8 cellular contexts compared by ENCODE assay signal in genomic region chrX:154372612-154373022, GRCh38. TPM values are rescaled to one million over a fixed set of nuclear protein-coding genes. Genes with fewer than 3 reads are reported as not detected.
DNase-seq lines count a peak whose midpoint lies in the region; ATAC-seq and TF ChIP-seq lines count a peak whose summit lies in the region.

No MANE protein-coding gene starts in this region.

- no peaks in the 10 kb centered on the region for H3K9me2 ChIP-seq in PC-9 (ENCODE audit: insufficient read depth)

- no TSS peak for BruUV-seq in MCF 10A (replicated peaks; lab: Mats Ljungman, UMichigan)
- BruUV-seq in PC-9 (replicated peaks; lab: Mats Ljungman, UMichigan) = no TSS peak

- H3K9me3 ChIP-seq in DND-41 (ENCODE audit: insufficient read depth, low read length, severe bottlenecking) (no peaks in the 10 kb centered on the region), HUES64 (ENCODE audit: insufficient read depth, low read depth, low read length) (no peaks in the 10 kb centered on the region), PC-9 (ENCODE audit: insufficient read depth, low read depth) (no peaks in the 10 kb centered on the region)

- H3K27me3 ChIP-seq in DND-41 (ENCODE audit: insufficient read depth, low read length, poor library complexity) (peaks cover 4% of the 10 kb centered on the region), HUES64 (ENCODE audit: insufficient read depth, low read length) (peaks cover 6% of the 10 kb centered on the region; the same call in 1 of the 2 replicates), PC-9 (ENCODE audit: insufficient read depth, low read depth) (no peaks in the 10 kb centered on the region)

- H3K9me3 Mint-ChIP-seq in MCF 10A (ENCODE audit: unreplicated experiment) (no peaks in the 10 kb centered on the region), osteocyte (ENCODE audit: unreplicated experiment) (no peaks in the 10 kb centered on the region)

- H3K27ac ChIP-seq in DND-41 (ENCODE audit: low read length) (no peak overlapping the region), HUES64 (ENCODE audit: low read depth, low read length) (peak overlapping the region; percentile 64; the same call in 1 of the 2 replicates), PC-9 (no peak overlapping the region)

- H3K27ac Mint-ChIP-seq in MCF 10A (ENCODE audit: low read depth, unreplicated experiment) (no peak overlapping the region), osteocyte (ENCODE audit: unreplicated experiment) (peak overlapping the region; percentile 80)

- DNase-seq in DND-41 (no peak), MCF 10A (ENCODE audit: unreplicated experiment) (no peak), osteocyte (ENCODE audit: extremely low spot score, unreplicated experiment) (no peak), amygdala (lab: John Stamatoyannopoulos, UW) (no peak), PC-9 (no peak)

- H3K4me2 ChIP-seq in DND-41 (ENCODE audit: insufficient read depth, low read length) (peak overlapping the region; percentile 90; the same call in 1 of the 2 replicates), PC-9 (no peak overlapping the region)

- TF ChIP-seq CTCF in DND-41 (IDR thresholded peaks at IDR 0.05; ENCODE audit: borderline replicate concordance, extremely low read depth, low read length, poor library complexity, severe bottlenecking) = no peak
- TF ChIP-seq CTCF in MCF 10A (IDR thresholded peaks at IDR 0.05; ENCODE audit: unreplicated experiment) = no peak
- no peak for TF ChIP-seq CTCF in osteocyte (IDR thresholded peaks at IDR 0.05)
- no peak for TF ChIP-seq CTCF in PC-9 (conservative IDR thresholded peaks at IDR 0.05)

- H3K36me3 Mint-ChIP-seq in MCF 10A (ENCODE audit: insufficient read depth, unreplicated experiment) (peaks cover 23% of the 10 kb centered on the region), osteocyte (ENCODE audit: unreplicated experiment) (peaks cover 7% of the 10 kb centered on the region)

- H3K79me2 ChIP-seq in DND-41 (ENCODE audit: insufficient read depth, low read length) (peaks cover 38% of the 10 kb centered on the region), PC-9 (ENCODE audit: low read depth) (peaks cover 24% of the 10 kb centered on the region)

- H4K20me1 ChIP-seq in DND-41 (ENCODE audit: insufficient read depth, low read length) = peaks cover 35% of the 10 kb centered on the region
- no peaks in the 10 kb centered on the region for H4K20me1 ChIP-seq in PC-9 (ENCODE audit: insufficient read depth)

- POLR2A ChIA-PET in MCF 10A (lab: Yijun Ruan, JAX) = interaction anchor here (0.6 to 5.6 kb wide), 9 partner anchors 11 to 362 kb away, joined by 3 to 57 read pairs (median 4); partner anchors contain the start of genes FAM3A, RPL10 and TAFAZZIN
- POLR2A ChIA-PET in PC-9 (lab: Charles Lee; ENCODE audit: unreplicated experiment) = interaction anchor here (0.6 to 1.3 kb wide), 4 partner anchors 127 to 254 kb away, joined by 3 to 6 read pairs (median 4); no protein-coding TSS in a partner anchor

- H3K4me1 Mint-ChIP-seq in MCF 10A (ENCODE audit: insufficient read depth, unreplicated experiment) (peaks cover 8% of the 10 kb centered on the region), osteocyte (ENCODE audit: unreplicated experiment) (peaks cover 23% of the 10 kb centered on the region)

- H3K27me3 Mint-ChIP-seq in MCF 10A (ENCODE audit: insufficient read depth, unreplicated experiment) (no peaks in the 10 kb centered on the region), osteocyte (ENCODE audit: unreplicated experiment) (no peaks in the 10 kb centered on the region)

- H3F3A ChIP-seq in PC-9 (ENCODE audit: insufficient read depth, low read depth) = no peaks in the 10 kb centered on the region

- H3K9ac ChIP-seq in DND-41 (ENCODE audit: low read depth, low read length) (no peak overlapping the region), HUES64 (ENCODE audit: low read depth, low read length) (peak overlapping the region; percentile 47; the same call in 1 of the 2 replicates)

- no peak overlapping the region for H3K4me3 ChIP-seq in DND-41 (ENCODE audit: low read depth in 1 of 2, low read length in 2 of 2)
- peak overlapping the region; percentile 59 for H3K4me3 ChIP-seq in HUES64 (ENCODE audit: low read length)
- H3K4me3 ChIP-seq in PC-9 = no peak overlapping the region

- H3K36me3 ChIP-seq in DND-41 (ENCODE audit: insufficient read depth, low read length) (peaks cover 23% of the 10 kb centered on the region), HUES64 (ENCODE audit: insufficient read depth, low read length) (peaks cover 13% of the 10 kb centered on the region), PC-9 (ENCODE audit: low read depth) (no peaks in the 10 kb centered on the region)

- intact Hi-C loops in MCF 10A (cut with micrococcal nuclease) (loop anchor here (1.0 kb wide), 1 partner anchor 162 kb away; no protein-coding TSS in a partner anchor), PC-9 (cut with micrococcal nuclease; ENCODE audit: unreplicated experiment) (loop anchor here (1.0 to 10.0 kb wide), 7 partner anchors 112 to 1430 kb away; partner anchors contain the start of genes DKC1, F8 and FUNDC2)

- H2AFZ ChIP-seq in DND-41 (ENCODE audit: low read depth, low read length) = no peak overlapping the region
- H2AFZ ChIP-seq in PC-9 = no peak overlapping the region

- ATAC-seq in DND-41 (ENCODE audit: insufficient read depth, low read depth) (no peak), GM19397 (IDR thresholded peaks at IDR 0.05; ENCODE audit: unreplicated experiment) (no peak), GM18511 (IDR thresholded peaks at IDR 0.05; ENCODE audit: unreplicated experiment) (no peak)

- CTCF ChIA-PET in MCF 10A (lab: Yijun Ruan, JAX) = interaction anchor here (0.6 to 3.1 kb wide), 21 partner anchors 9 to 461 kb away, joined by 3 to 54 read pairs (median 7); partner anchors contain the start of genes DNASE1L1, RPL10 and SLC10A3
- CTCF ChIA-PET in PC-9 (lab: Charles Lee) = interaction anchor here (0.7 to 2.4 kb wide), 9 partner anchors 11 to 173 kb away, joined by 3 to 14 read pairs (median 9); partner anchors contain the start of genes PLXNA3 and RPL10

- 25% methylated on average over 4 of the region's 5 CpGs for WGBS in HUES64

- H3K4me1 ChIP-seq in DND-41 (ENCODE audit: insufficient read depth, low read length) (peaks cover 50% of the 10 kb centered on the region), HUES64 (ENCODE audit: insufficient read depth, low read length) (peaks cover 7% of the 10 kb centered on the region; the same call in 1 of the 2 replicates), PC-9 (replicated peaks; ENCODE audit: insufficient read depth) (no peaks in the 10 kb centered on the region; the same call in 1 of the 2 replicates)

- H3K4me3 Mint-ChIP-seq in MCF 10A (ENCODE audit: unreplicated experiment) (peak overlapping the region; percentile 75), osteocyte (ENCODE audit: unreplicated experiment) (peak overlapping the region; percentile 64)

RNA-seq across cellular contexts. Expression of gene FLNA, which starts 1.8 kb away (rescaled TPM):
- 558 TPM for polyA plus RNA-seq in HUES64 (2013, experiment 1 of 2)
- 531 TPM for polyA plus RNA-seq in HUES64 (2013, experiment 2 of 2)
- total RNA-seq in MCF 10A (2022) (1,218 and 1,231 TPM in 2 replicates), osteocyte (2,024 and 2,203 TPM in 2 replicates), PC-9 (2021) (1,841 and 2,308 TPM in 2 replicates)

RNA-seq across cellular contexts. Expression of gene EMD, which starts 6.5 kb away (rescaled TPM):
- polyA plus RNA-seq in HUES64 (2013, experiment 1 of 2) = 78.8 TPM
- polyA plus RNA-seq in HUES64 (2013, experiment 2 of 2) = 81.5 TPM
- total RNA-seq in MCF 10A (2022) = 94.5 and 107 TPM in 2 replicates
- total RNA-seq in osteocyte = 68.9 and 73.1 TPM in 2 replicates
- total RNA-seq in PC-9 (2021) = 132 and 164 TPM in 2 replicates

RNA-seq across cellular contexts. Expression of gene RPL10, which starts 25.6 kb away (rescaled TPM):
- polyA plus RNA-seq in HUES64 (2013, experiment 1 of 2) = 2,446 TPM
- polyA plus RNA-seq in HUES64 (2013, experiment 2 of 2) = 2,506 TPM
- total RNA-seq in MCF 10A (2022) = 3,490 and 3,785 TPM in 2 replicates
- total RNA-seq in osteocyte = 2,857 and 2,892 TPM in 2 replicates
- total RNA-seq in PC-9 (2021) = 3,447 and 3,685 TPM in 2 replicates

RNA-seq across cellular contexts. Expression of gene DNASE1L1, which starts 36.4 kb away (rescaled TPM):
- polyA plus RNA-seq in HUES64 (2013, experiment 1 of 2) = 6.3 TPM
- 7.5 TPM for polyA plus RNA-seq in HUES64 (2013, experiment 2 of 2)
- 20.5 and 21.2 TPM in 2 replicates for total RNA-seq in MCF 10A (2022)
- 27.9 and 28.1 TPM in 2 replicates for total RNA-seq in osteocyte
- 25.9 and 28.3 TPM in 2 replicates for total RNA-seq in PC-9 (2021)

RNA-seq across cellular contexts. Expression of gene TAFAZZIN, which starts 38.7 kb away (rescaled TPM):
- 11.5 TPM for polyA plus RNA-seq in HUES64 (2013, experiment 1 of 2)
- polyA plus RNA-seq in HUES64 (2013, experiment 2 of 2) = 20.0 TPM
- total RNA-seq in MCF 10A (2022) (48.0 and 59.1 TPM in 2 replicates), osteocyte (46.2 and 47.3 TPM in 2 replicates), PC-9 (2021) (95.8 and 134 TPM in 2 replicates)
